In the genomic region with DNA sequence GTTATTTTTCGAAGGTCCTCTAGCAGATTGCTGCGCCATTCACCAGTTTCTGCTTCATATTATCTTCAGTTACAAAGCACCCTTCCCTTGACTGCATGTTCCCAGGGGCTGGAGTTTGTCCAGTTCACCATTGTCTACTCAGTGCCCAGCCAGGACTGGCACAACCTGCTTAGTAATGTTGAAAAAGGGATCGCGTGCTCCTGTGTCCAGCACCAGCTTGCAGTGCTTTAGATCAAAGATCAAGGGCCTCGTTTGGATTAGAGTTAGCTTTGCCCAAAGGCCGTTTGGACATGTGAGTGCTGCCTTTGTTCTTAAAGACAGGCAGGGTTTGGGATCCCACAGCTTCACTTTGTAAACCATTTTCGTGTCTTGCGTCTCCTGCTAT, we compare ENCODE assay signal across 9 cellular contexts. TPM values are rescaled to one million over a fixed set of nuclear protein-coding genes. Genes with fewer than 3 reads are reported as not detected.
DNase-seq lines count a peak whose midpoint lies in the region; ATAC-seq, FAIRE-seq and TF ChIP-seq lines count a peak whose summit lies in the region.
"Had no signal": no experiment of that assay in that cellular context is flagged by ENCODE, and none has a peak within 500 bp of the region (broad histone marks: within the 10 kb centered on the region; RNA-seq: fewer than 3 reads in every experiment).

No MANE protein-coding gene starts in this region.

- ATAC-seq in A549 (no peak), GM12878 (no peak), body of pancreas (no peak), left lung (no peak), GM18858 (IDR thresholded peaks at IDR 0.05; ENCODE audit: unreplicated experiment) (no peak), GM21367 (IDR thresholded peaks at IDR 0.05; ENCODE audit: unreplicated experiment) (no peak)

- RAD21 ChIA-PET in GM12878 (lab: Charles Lee; ENCODE audit: unreplicated experiment): no interaction called here

- no peak for FAIRE-seq in A549 (lab: Jason Lieb, UNC)
- peak; percentile 57 for FAIRE-seq in GM12878 (lab: Jason Lieb, UNC)

- in situ Hi-C loops in GM23248 (cut with MboI): no loop called here
- in situ Hi-C loops in GM12878 (cut with MboI): no loop called here

- no peaks in the 10 kb centered on the region for H3K9me2 ChIP-seq in GM23248 (ENCODE audit: insufficient read depth)

- peak overlapping the region; percentile 90 for H3K4me2 ChIP-seq in A549
- no peak overlapping the region for H3K4me2 ChIP-seq in GM23248 (ENCODE audit: unreplicated experiment)
- peak overlapping the region; percentile 91 for H3K4me2 ChIP-seq in GM12878 (ENCODE audit: control insufficient read depth, insufficient read depth)

- CTCF ChIA-PET in A549 (lab: Yijun Ruan, JAX): interaction anchor here (0.8 to 1.9 kb wide), 2 partner anchors 9 to 67 kb away, joined by 3 to 9 read pairs; no protein-coding TSS in a partner anchor
- CTCF ChIA-PET in GM12878 (lab: Yijun Ruan, JAX): interaction anchor here (0.9 kb wide), 1 partner anchor 9 kb away, joined by 3 read pairs; no protein-coding TSS in a partner anchor

- no TSS peak for BruUV-seq in GM12878 (replicated peaks; lab: Mats Ljungman, UMichigan)

- intact Hi-C loops in GM12878 (cut with micrococcal nuclease; ENCODE audit: unreplicated experiment) (no loop called here), body of pancreas (cut with DNase I) (no loop called here), left lung (cut with DNase I) (no loop called here)

- no peak for TF ChIP-seq POLR2A in A549 (IDR thresholded peaks at IDR 0.05; ENCODE audit: low read length)
- no peak for TF ChIP-seq POLR2A in GM12878 (IDR thresholded peaks at IDR 0.05; ENCODE audit: low read depth, low read length)
- no peak for TF ChIP-seq POLR2A in body of pancreas (IDR thresholded peaks at IDR 0.05)

- DNase-seq in A549 (ENCODE audit: low read depth in 1 of 2, low spot score in 1 of 2) (no peak), GM23248 (no peak), GM12878 (ENCODE audit: low read depth, low spot score) (no peak), body of pancreas (no peak), left lung (no peak)
- DNase-seq: NCI-H748 treated with DMSO at 0.1 percent for 48 hours had no signal

- TF ChIP-seq CTCF in A549 (IDR thresholded peaks at IDR 0.05): no peak
- no peak for TF ChIP-seq CTCF in GM12878 (IDR thresholded peaks at IDR 0.05 in 2 of 3, conservative IDR thresholded peaks at IDR 0.05 in 1 of 3; ENCODE audit: control insufficient read depth in 2 of 3, extremely low read depth in 1 of 3, insufficient read depth in 1 of 3, low read depth in 3 of 3, low read length in 3 of 3)
- no peak for TF ChIP-seq CTCF in body of pancreas (IDR thresholded peaks at IDR 0.05)
- no peak for TF ChIP-seq CTCF in left lung (IDR thresholded peaks at IDR 0.05)

- H3K4me1 ChIP-seq in A549: peaks cover 10% of the 10 kb centered on the region; the same call in 1 of the 3 replicates
- H3K4me1 ChIP-seq in GM23248 (ENCODE audit: insufficient read depth): no peaks in the 10 kb centered on the region; the same call in 1 of the 2 replicates
- peaks cover 39% of the 10 kb centered on the region for H3K4me1 ChIP-seq in GM12878 (ENCODE audit: control insufficient read depth, insufficient read depth, low read length)
- peaks cover 15% of the 10 kb centered on the region for H3K4me1 ChIP-seq in muscle layer of colon (ENCODE audit: insufficient read depth, low read length)
- H3K4me1 ChIP-seq in body of pancreas: peaks cover 19% of the 10 kb centered on the region
- peaks cover 13 to 25% of the 10 kb centered on the region in 2 donors for H3K4me1 ChIP-seq in left lung

- TF ChIP-seq EP300 in A549 (IDR thresholded peaks at IDR 0.05): no peak
- no peak for TF ChIP-seq EP300 in GM12878 (IDR thresholded peaks at IDR 0.05; ENCODE audit: borderline replicate concordance in 1 of 2, control insufficient read depth in 1 of 2, low read depth in 2 of 2, low read length in 2 of 2)

- H3K9me3 ChIP-seq in A549 (no peaks in the 10 kb centered on the region), GM23248 (ENCODE audit: low read depth) (no peaks in the 10 kb centered on the region), GM12878 (replicated peaks; ENCODE audit: control insufficient read depth, insufficient read depth, low read length) (no peaks in the 10 kb centered on the region), muscle layer of colon (ENCODE audit: low read length) (no peaks in the 10 kb centered on the region), body of pancreas (no peaks in the 10 kb centered on the region), left lung (no peaks in the 10 kb centered on the region)

- no peaks in the 10 kb centered on the region for H3K27me3 ChIP-seq in GM23248 (replicated peaks; ENCODE audit: insufficient read depth)
- H3K27me3 ChIP-seq in GM12878 (replicated peaks in 1 of 2; ENCODE audit: control insufficient read depth in 2 of 2, insufficient read depth in 2 of 2, low read length in 1 of 2): no peaks in the 10 kb centered on the region
- H3K27me3 ChIP-seq in muscle layer of colon (ENCODE audit: control insufficient read depth in 1 of 2, insufficient read depth in 2 of 2, low read length in 2 of 2): no peaks in the 10 kb centered on the region
- no peaks in the 10 kb centered on the region for H3K27me3 ChIP-seq in body of pancreas
- H3K27me3 ChIP-seq in left lung: peaks cover 0 to 20% of the 10 kb centered on the region in 2 donors

- TF ChIP-seq RAD21 in A549 (conservative IDR thresholded peaks at IDR 0.05 in 1 of 2, IDR thresholded peaks at IDR 0.05 in 1 of 2): no peak
- no peak for TF ChIP-seq RAD21 in GM12878 (IDR thresholded peaks at IDR 0.05; ENCODE audit: insufficient read depth, low read depth, low read length)

- H4K20me1 ChIP-seq in GM23248 (ENCODE audit: insufficient read depth) (no peaks in the 10 kb centered on the region), GM12878 (ENCODE audit: control insufficient read depth, insufficient read depth) (no peaks in the 10 kb centered on the region)

- peak overlapping the region; percentile 92; the same call in 1 of the 2 replicates for H2AFZ ChIP-seq in GM23248
- peak overlapping the region; percentile 96 for H2AFZ ChIP-seq in GM12878 (ENCODE audit: control insufficient read depth, low read depth, low read length)

- H3K27ac ChIP-seq in A549 (no peak overlapping the region; a peak in 1 of 6 replicates), GM23248 (no peak overlapping the region), GM12878 (ENCODE audit: control insufficient read depth, insufficient read depth) (no peak overlapping the region), muscle layer of colon (ENCODE audit: low read depth, low read length) (no peak overlapping the region), body of pancreas (peak overlapping the region in 1 of 4 donors; percentile 84), left lung (no peak overlapping the region)

- H3K9ac ChIP-seq in GM23248 (no peak overlapping the region), GM12878 (ENCODE audit: control insufficient read depth, insufficient read depth, low read length) (peak overlapping the region; percentile 71; the same call in 1 of the 2 replicates), muscle layer of colon (ENCODE audit: low read length) (no peak overlapping the region)

- POLR2A ChIA-PET in A549 (lab: Yijun Ruan, JAX) (no interaction called here), GM12878 (lab: Charles Lee) (interaction anchor here (0.8 kb wide), 1 partner anchor 36 kb away, joined by 3 read pairs; a partner anchor contains a TSS)

- H3K4me3 ChIP-seq in A549 (peak overlapping the region; percentile 62), GM23248 (peak overlapping the region; percentile 77; the same call in 1 of the 2 replicates), GM12878 (peak overlapping the region; percentile 76), muscle layer of colon (ENCODE audit: low read depth in 1 of 2, low read length in 2 of 2) (peak overlapping the region; percentile 75 to 79), body of pancreas (no peak overlapping the region), left lung (peak overlapping the region in 1 of 2 donors; percentile 80)

- no peaks in the 10 kb centered on the region for H3K36me3 ChIP-seq in GM23248 (ENCODE audit: low read depth)
- no peaks in the 10 kb centered on the region; a peak in 2 of 4 replicates for H3K36me3 ChIP-seq in GM12878 (ENCODE audit: control insufficient read depth in 2 of 2, insufficient read depth in 2 of 2, low read length in 1 of 2)
- H3K36me3 ChIP-seq in muscle layer of colon (ENCODE audit: insufficient read depth, low read length): peaks cover 4% of the 10 kb centered on the region
- H3K36me3 ChIP-seq in body of pancreas (replicated peaks in 1 of 2; ENCODE audit: insufficient read depth in 1 of 2, low read depth in 2 of 2): no peaks in the 10 kb centered on the region
- peaks cover 0 to 6% of the 10 kb centered on the region in 2 donors for H3K36me3 ChIP-seq in left lung

- SMC1A ChIA-PET in GM12878 (lab: Charles Lee; ENCODE audit: uncharacterized antibody, unreplicated experiment): no interaction called here

- 0 out of 2 replicates have a peak, but pooled peaks cover 5% of the 10 kb centered on the region for H3F3A ChIP-seq in GM23248 (ENCODE audit: insufficient read depth)

- 75% methylated on average over 8 of the region's 8 CpGs for WGBS in A549 (ENCODE audit: missing lambda C conversion rate)
- WGBS in GM23248 (ENCODE audit: low coverage in 1 of 2, low lambda C conversion rate in 2 of 2, missing lambda C conversion rate in 2 of 2), 2 experiments: 73 to 78% methylated on average over 8 of the region's 8 CpGs
- WGBS in GM12878 (ENCODE audit: insufficient coverage, insufficient replicate concordance, low lambda C conversion rate, missing lambda C conversion rate): 82% methylated on average over 8 of the region's 8 CpGs
- WGBS in body of pancreas, 2 donors: 46 to 47% methylated on average over 8 of the region's 8 CpGs

- no peaks in the 10 kb centered on the region for H3K79me2 ChIP-seq in GM23248 (ENCODE audit: insufficient read depth)
- H3K79me2 ChIP-seq in GM12878 (ENCODE audit: control insufficient read depth, insufficient read depth, low read length): peaks cover 7% of the 10 kb centered on the region

RNA-seq across cellular contexts. Expression of a gene that starts 0.9 kb away (rescaled TPM):
- polyA plus RNA-seq in A549 (2011; rRNA removed): 17.3 and 18.4 TPM in 2 replicates
- polyA plus RNA-seq in A549 (2012; cell fraction: cytosol; rRNA removed): 49.0 and 69.0 TPM in 2 replicates
- polyA plus RNA-seq in A549 (2012; cell fraction: nucleus; rRNA removed): 75.6 and 92.6 TPM in 2 replicates
- polyA plus RNA-seq in A549 (2017; fragmentation: RNase III; extraction: RNeasy Plus Mini Kit Qiagen cat#74134 plus additional on column Dnase treatment): 40.3 to 44.9 TPM (median 44.5 TPM) in 3 replicates
- polyA minus RNA-seq in A549 (2011; rRNA and poly(A)+ RNA removed): 22.3 and 24.6 TPM in 2 replicates
- total RNA-seq in GM23248 (2014; rRNA removed; shearing (Covaris generic)): 6.9 and 17.7 TPM in 2 replicates
- polyA plus RNA-seq in GM23248 (2016; fragmentation: Nextera tagmentation; extraction: Ambion mirVana): 7.7 and 8.0 TPM in 2 replicates
- 16.9 and 18.7 TPM in 2 replicates for total RNA-seq in GM12878 (2013; cell fraction: nucleolus; rRNA removed)
- 30.8 and 37.5 TPM in 2 replicates for total RNA-seq in GM12878 (2014; rRNA removed)
- total RNA-seq in GM12878 (2014; rRNA removed; fragmentation: Illumina TruSeq; extraction: Trizol): 14.1 and 16.3 TPM in 2 replicates
- 33.2 and 37.0 TPM in 2 replicates for total RNA-seq in GM12878 (2021)
- 7.2 TPM for polyA plus RNA-seq in GM12878 (2011; ENCODE audit: low read depth)
- polyA plus RNA-seq in GM12878 (2011; rRNA removed): 6.6 and 11.4 TPM in 2 replicates
- polyA plus RNA-seq in GM12878 (2011; cell fraction: cytosol; rRNA removed): 30.1 and 36.5 TPM in 2 replicates
- 53.6 and 72.8 TPM in 2 replicates for polyA plus RNA-seq in GM12878 (2011; cell fraction: nucleus; rRNA removed)
- polyA plus RNA-seq in GM12878 (2012): 15.1 and 21.7 TPM in 2 replicates
- 8.7 and 18.3 TPM in 2 replicates for polyA plus RNA-seq in GM12878 (2014; fragmentation: Illumina TruSeq; extraction: Trizol)
- polyA plus RNA-seq in GM12878 (2014; fragmentation: Nextera tagmentation; extraction: Ambion mirVana): 1 to 10 TPM; 1.5 to 1.8 TPM
- polyA plus RNA-seq in GM12878 (2014; rRNA removed): 39.3 and 42.9 TPM in 2 replicates
- 10 to 100 TPM; 51.0 to 54.7 TPM for polyA plus RNA-seq in GM12878 (2016; fragmentation: Nextera tagmentation; extraction: Ambion mirVana)
- 6.5 and 13.9 TPM in 2 replicates for polyA minus RNA-seq in GM12878 (2011; rRNA and poly(A)+ RNA removed)
- polyA minus RNA-seq in GM12878 (2011; cell fraction: cytosol; rRNA and poly(A)+ RNA removed): 8.4 and 16.0 TPM in 2 replicates
- polyA minus RNA-seq in GM12878 (2011; cell fraction: nucleus; rRNA and poly(A)+ RNA removed): 10.8 and 14.8 TPM in 2 replicates
- total RNA-seq in body of pancreas: 10 to 100 TPM; 24.1 TPM
- total RNA-seq in left lung: 10 to 100 TPM; 18.4 to 30.5 TPM

RNA-seq across cellular contexts. Expression of a gene that starts 36.5 kb away (rescaled TPM):
- 8.0 and 11.1 TPM in 2 replicates for polyA plus RNA-seq in A549 (2011; rRNA removed)
- polyA plus RNA-seq in A549 (2012; cell fraction: cytosol; rRNA removed): 2.5 and 3.4 TPM in 2 replicates
- 9.5 and 10.1 TPM in 2 replicates for polyA plus RNA-seq in A549 (2012; cell fraction: nucleus; rRNA removed)
- polyA plus RNA-seq in A549 (2017; fragmentation: RNase III; extraction: RNeasy Plus Mini Kit Qiagen cat#74134 plus additional on column Dnase treatment): 2.8 to 3.9 TPM (median 3.9 TPM) in 3 replicates
- 8.7 and 17.1 TPM in 2 replicates for polyA minus RNA-seq in A549 (2011; rRNA and poly(A)+ RNA removed)
- total RNA-seq in GM23248 (2014; rRNA removed; shearing (Covaris generic)): 2.9 and 9.7 TPM in 2 replicates
- 3.3 and 3.5 TPM in 2 replicates for polyA plus RNA-seq in GM23248 (2016; fragmentation: Nextera tagmentation; extraction: Ambion mirVana)
- total RNA-seq in GM12878 (2013; cell fraction: nucleolus; rRNA removed): 22.3 and 23.9 TPM in 2 replicates
- 3.2 and 3.6 TPM in 2 replicates for total RNA-seq in GM12878 (2014; rRNA removed)
- 3.3 and 4.0 TPM in 2 replicates for total RNA-seq in GM12878 (2014; rRNA removed; fragmentation: Illumina TruSeq; extraction: Trizol)
- total RNA-seq in GM12878 (2021): 6.3 and 7.8 TPM in 2 replicates
- 3.2 TPM for polyA plus RNA-seq in GM12878 (2011; ENCODE audit: low read depth)
- 7.1 and 7.7 TPM in 2 replicates for polyA plus RNA-seq in GM12878 (2011; rRNA removed)
- 6.1 and 8.1 TPM in 2 replicates for polyA plus RNA-seq in GM12878 (2011; cell fraction: cytosol; rRNA removed)
- 16.4 and 24.9 TPM in 2 replicates for polyA plus RNA-seq in GM12878 (2011; cell fraction: nucleus; rRNA removed)
- polyA plus RNA-seq in GM12878 (2012): 7.5 and 8.5 TPM in 2 replicates
- 4.3 and 5.9 TPM in 2 replicates for polyA plus RNA-seq in GM12878 (2014; fragmentation: Illumina TruSeq; extraction: Trizol)
- polyA plus RNA-seq in GM12878 (2014; fragmentation: Nextera tagmentation; extraction: Ambion mirVana): 1 to 10 TPM in 1 of 2 experiments, under 1 TPM in 1; 0.49 to 1.3 TPM
- polyA plus RNA-seq in GM12878 (2014; rRNA removed): 4.6 and 5.7 TPM in 2 replicates
- 1 to 10 TPM; 2.5 to 2.7 TPM for polyA plus RNA-seq in GM12878 (2016; fragmentation: Nextera tagmentation; extraction: Ambion mirVana)
- 7.8 and 10.7 TPM in 2 replicates for polyA minus RNA-seq in GM12878 (2011; rRNA and poly(A)+ RNA removed)
- polyA minus RNA-seq in GM12878 (2011; cell fraction: cytosol; rRNA and poly(A)+ RNA removed): 1.1 and 2.1 TPM in 2 replicates
- 13.1 and 14.8 TPM in 2 replicates for polyA minus RNA-seq in GM12878 (2011; cell fraction: nucleus; rRNA and poly(A)+ RNA removed)
- 10 to 100 TPM; 10.9 to 18.8 TPM for total RNA-seq in body of pancreas
- total RNA-seq in left lung: 10 to 100 TPM in 1 of 2 donors, 1 to 10 TPM in 1; 9.8 to 16.4 TPM

Comparison
In these comparisons a context has a peak if more than half of its experiments do, and no peak if none do; other contexts are left out.
1. H3K4me3 ChIP-seq: peak in A549 (single experiment), GM23248 (single experiment), GM12878 (single experiment) and muscle layer of colon (2 of 2); none in body of pancreas (0 of 2).